In the genomic region with DNA sequence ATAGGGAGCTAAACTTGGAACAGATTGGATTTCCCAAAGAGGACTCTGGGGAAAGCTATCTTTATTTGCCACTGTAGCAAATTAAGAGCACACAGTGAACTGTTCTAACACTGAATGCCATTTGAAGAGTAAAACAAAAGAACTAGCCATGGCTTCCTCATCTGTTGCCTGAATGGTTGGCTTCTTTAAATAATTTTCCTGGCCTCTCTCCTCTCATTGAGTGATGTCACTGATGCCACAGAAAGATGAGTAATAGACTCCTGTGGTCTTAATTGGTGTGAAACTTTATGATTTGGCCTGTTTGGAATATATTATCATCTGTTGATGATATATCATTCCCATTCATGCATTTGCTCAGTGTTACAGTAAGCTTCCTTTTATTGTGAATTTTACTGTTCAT, we compare ENCODE assay signal across 13 cellular contexts. TPM values are rescaled to one million over a fixed set of nuclear protein-coding genes. Genes with fewer than 3 reads are reported as not detected.
DNase-seq lines count a peak whose midpoint lies in the region; ATAC-seq, FAIRE-seq and TF ChIP-seq lines count a peak whose summit lies in the region.
"Had no signal": no experiment of that assay in that cellular context is flagged by ENCODE, and none has a peak within 500 bp of the region (broad histone marks: within the 10 kb centered on the region; RNA-seq: fewer than 3 reads in every experiment).

No MANE protein-coding gene starts in this region.

- no peak for DNase-seq in activated naive CD8-positive, alpha-beta T cell treated with anti-CD3 and anti-CD28 coated beads for 36 hours
- peak; percentile 69 for DNase-seq in RPMI7951 (ENCODE audit: low read depth)
- DNase-seq in fibroblast of mammary gland (ENCODE audit: low read depth), result peak; percentile 80
- DNase-seq in stimulated activated naive CD8-positive, alpha-beta T cell treated with anti-CD3 and anti-CD28 coated beads, Interleukin-15, amount 100 ng/mL, for 72 hours, result no peak
- no peak for DNase-seq in activated CD4-positive, alpha-beta T cell treated with anti-CD3 and anti-CD28 coated beads, Interleukin-2, amount 10 ng/mL, durations not matched to agents 7 days and 5 days
- DNase-seq in urothelium cell line (ENCODE audit: low spot score), result no peak
- no peak for DNase-seq in GM19239 (ENCODE audit: insufficient read length, low spot score)
- DNase-seq: CD4-positive, alpha-beta memory T cell; NCI-H187 treated with DMSO at 0.1 percent for 48 hours; SW 1271 had no signal

- no peaks in the 10 kb centered on the region for H3K27me3 Mint-ChIP-seq in activated naive CD8-positive, alpha-beta T cell
- no peaks in the 10 kb centered on the region for H3K27me3 Mint-ChIP-seq in activated naive CD8-positive, alpha-beta T cell treated with anti-CD3 and anti-CD28 coated beads for 36 hours
- H3K27me3 Mint-ChIP-seq in stimulated activated naive CD8-positive, alpha-beta T cell treated with anti-CD3 and anti-CD28 coated beads, Interleukin-15, amount 100 ng/mL, for 72 hours, result no peaks in the 10 kb centered on the region
- no peaks in the 10 kb centered on the region for H3K27me3 Mint-ChIP-seq in activated CD4-positive, alpha-beta T cell treated with anti-CD3 and anti-CD28 coated beads, Interleukin-2, amount 10 ng/mL, durations not matched to agents 7 days and 5 days
- H3K27me3 Mint-ChIP-seq: CD4-positive, alpha-beta memory T cell had no signal

- FAIRE-seq in urothelium cell line (lab: Jason Lieb, UNC) (no peak), GM19239 (lab: Jason Lieb, UNC) (no peak)
- FAIRE-seq: GM18507 had no signal

- peak; percentile 92 for ATAC-seq in stimulated activated naive CD8-positive, alpha-beta T cell treated with anti-CD3 and anti-CD28 coated beads, Interleukin-15, amount 100 ng/mL, for 72 hours
- ATAC-seq: left lobe of liver had no signal

- CTCF ChIA-PET in activated CD4-positive, alpha-beta T cell treated with anti-CD3 and anti-CD28 coated beads, Interleukin-2, amount 10 ng/mL, durations not matched to agents 7 days and 5 days (lab: Charles Lee), result interaction anchor here (0.7 to 2.0 kb wide), 6 partner anchors 13 to 141 kb away, joined by 3 to 7 read pairs (median 3); no protein-coding TSS in a partner anchor

- H3K9me3 Mint-ChIP-seq in activated naive CD8-positive, alpha-beta T cell (ENCODE audit: low read depth), result no peaks in the 10 kb centered on the region
- H3K9me3 Mint-ChIP-seq in activated naive CD8-positive, alpha-beta T cell treated with anti-CD3 and anti-CD28 coated beads for 36 hours, result no peaks in the 10 kb centered on the region
- H3K9me3 Mint-ChIP-seq in stimulated activated naive CD8-positive, alpha-beta T cell treated with anti-CD3 and anti-CD28 coated beads, Interleukin-15, amount 100 ng/mL, for 72 hours, result no peaks in the 10 kb centered on the region
- no peaks in the 10 kb centered on the region for H3K9me3 Mint-ChIP-seq in activated CD4-positive, alpha-beta T cell treated with anti-CD3 and anti-CD28 coated beads, Interleukin-2, amount 10 ng/mL, durations not matched to agents 7 days and 5 days
- H3K9me3 Mint-ChIP-seq: CD4-positive, alpha-beta memory T cell had no signal

- H3K36me3 Mint-ChIP-seq in activated naive CD8-positive, alpha-beta T cell, result peaks cover 4% of the 10 kb centered on the region
- H3K36me3 Mint-ChIP-seq in activated naive CD8-positive, alpha-beta T cell treated with anti-CD3 and anti-CD28 coated beads for 36 hours, result peaks cover 3% of the 10 kb centered on the region
- no peaks in the 10 kb centered on the region for H3K36me3 Mint-ChIP-seq in activated CD4-positive, alpha-beta T cell treated with anti-CD3 and anti-CD28 coated beads, Interleukin-2, amount 10 ng/mL, durations not matched to agents 7 days and 5 days (ENCODE audit: low read depth)

- H3K4me3 ChIP-seq in fibroblast of mammary gland (ENCODE audit: control insufficient read depth, low read depth, low read length), result no peak overlapping the region

- H3K27ac Mint-ChIP-seq in activated naive CD8-positive, alpha-beta T cell, result peak overlapping the region; percentile 50
- H3K27ac Mint-ChIP-seq in activated naive CD8-positive, alpha-beta T cell treated with anti-CD3 and anti-CD28 coated beads for 36 hours, result no peak overlapping the region
- H3K27ac Mint-ChIP-seq in stimulated activated naive CD8-positive, alpha-beta T cell treated with anti-CD3 and anti-CD28 coated beads, Interleukin-15, amount 100 ng/mL, for 72 hours, result no peak overlapping the region
- no peak overlapping the region for H3K27ac Mint-ChIP-seq in activated CD4-positive, alpha-beta T cell treated with anti-CD3 and anti-CD28 coated beads, Interleukin-2, amount 10 ng/mL, durations not matched to agents 7 days and 5 days
- H3K27ac Mint-ChIP-seq: CD4-positive, alpha-beta memory T cell had no signal

- no peak for TF ChIP-seq CTCF in fibroblast of mammary gland (conservative IDR thresholded peaks at IDR 0.05; ENCODE audit: control insufficient read depth, insufficient read depth, low read depth, low read length)

- peaks cover 80% of the 10 kb centered on the region for H3K4me1 Mint-ChIP-seq in activated naive CD8-positive, alpha-beta T cell (ENCODE audit: low read depth)
- H3K4me1 Mint-ChIP-seq in activated naive CD8-positive, alpha-beta T cell treated with anti-CD3 and anti-CD28 coated beads for 36 hours, result peaks cover 73% of the 10 kb centered on the region
- H3K4me1 Mint-ChIP-seq in stimulated activated naive CD8-positive, alpha-beta T cell treated with anti-CD3 and anti-CD28 coated beads, Interleukin-15, amount 100 ng/mL, for 72 hours, result peaks cover 81% of the 10 kb centered on the region
- H3K4me1 Mint-ChIP-seq in activated CD4-positive, alpha-beta T cell treated with anti-CD3 and anti-CD28 coated beads, Interleukin-2, amount 10 ng/mL, durations not matched to agents 7 days and 5 days, result peaks cover 24% of the 10 kb centered on the region

- peak overlapping the region; percentile 9 for H3K4me3 Mint-ChIP-seq in activated naive CD8-positive, alpha-beta T cell
- H3K4me3 Mint-ChIP-seq in activated naive CD8-positive, alpha-beta T cell treated with anti-CD3 and anti-CD28 coated beads for 36 hours, result no peak overlapping the region
- peak overlapping the region in 1 of 2 donors; percentile 25 for H3K4me3 Mint-ChIP-seq in stimulated activated naive CD8-positive, alpha-beta T cell treated with anti-CD3 and anti-CD28 coated beads, Interleukin-15, amount 100 ng/mL, for 72 hours
- H3K4me3 Mint-ChIP-seq in activated CD4-positive, alpha-beta T cell treated with anti-CD3 and anti-CD28 coated beads, Interleukin-2, amount 10 ng/mL, durations not matched to agents 7 days and 5 days, result no peak overlapping the region

- POLR2A ChIA-PET in activated CD4-positive, alpha-beta T cell treated with anti-CD3 and anti-CD28 coated beads, Interleukin-2, amount 10 ng/mL, durations not matched to agents 7 days and 5 days (lab: Charles Lee), result no interaction called here

RNA-seq across cellular contexts. Expression of a gene that starts 42.5 kb away (rescaled TPM):
- total RNA-seq in activated naive CD8-positive, alpha-beta T cell treated with anti-CD3 and anti-CD28 coated beads for 36 hours, result 10 to 100 TPM; 22.3 to 27.3 TPM
- total RNA-seq in RPMI7951 (2014; rRNA removed; shearing (Covaris generic)), result 11.4 and 16.0 TPM in 2 replicates
- total RNA-seq in activated CD4-positive, alpha-beta T cell treated with anti-CD3 and anti-CD28 coated beads, Interleukin-2, amount 10 ng/mL, durations not matched to agents 7 days and 5 days, result 10 to 100 TPM; 24.7 to 35.7 TPM

Comparison
In these comparisons a context has a peak if more than half of its experiments do, and no peak if none do; other contexts are left out.
1. DNase-seq: peak in RPMI7951 (single experiment) and fibroblast of mammary gland (single experiment); none in activated naive CD8-positive, alpha-beta T cell treated with anti-CD3 and anti-CD28 coated beads for 36 hours (single experiment), stimulated activated naive CD8-positive, alpha-beta T cell treated with anti-CD3 and anti-CD28 coated beads, Interleukin-15, amount 100 ng/mL, for 72 hours (0 of 2), activated CD4-positive, alpha-beta T cell treated with anti-CD3 and anti-CD28 coated beads, Interleukin-2, amount 10 ng/mL, durations not matched to agents 7 days and 5 days (single experiment), urothelium cell line (single experiment) and GM19239 (single experiment).